ENCODE assay signal across 12 cellular contexts in genomic region chr2:216161967-216162366, GRCh38.
"Had no signal": no experiment of that assay in that cellular context is flagged by ENCODE, and none has a peak within 500 bp of the region (broad histone marks: within the 10 kb centered on the region; RNA-seq: fewer than 3 reads in every experiment).

No MANE protein-coding gene starts in this region.

- H3K9me3 Mint-ChIP-seq: activated B cell treated with CpG ODN at 0.5 μM for 24 hours, neural progenitor cell had no signal

- H3K27ac Mint-ChIP-seq: activated B cell treated with CpG ODN at 0.5 μM for 24 hours, neural progenitor cell had no signal

- H3K27me3 Mint-ChIP-seq: activated B cell treated with CpG ODN at 0.5 μM for 24 hours had no signal

- ATAC-seq: foreskin keratinocyte, pancreas had no signal

- DNase-seq: activated B cell treated with CpG ODN at 0.5 μM for 24 hours; activated gamma-delta T cell treated with Interleukin-2 at 50 U/mL for 16 hours; amygdala; brain microvascular endothelial cell; effector memory CD4-positive, alpha-beta T cell; foreskin keratinocyte; mesendoderm; pancreas; sigmoid colon; SJCRH30; spleen had no signal

- H3K27me3 ChIP-seq: brain microvascular endothelial cell, foreskin keratinocyte, neural progenitor cell, pancreas, sigmoid colon, SJCRH30, spleen had no signal

- H3K4me3 Mint-ChIP-seq: activated B cell treated with CpG ODN at 0.5 μM for 24 hours, neural progenitor cell had no signal

- H3K27ac ChIP-seq: brain microvascular endothelial cell, foreskin keratinocyte, neural progenitor cell, pancreas, sigmoid colon, SJCRH30, spleen had no signal

- H3K9me3 ChIP-seq: pancreas, sigmoid colon, SJCRH30, spleen had no signal
